11 cellular contexts compared by ENCODE assay signal in genomic region chr9:136688274-136689107, GRCh38. TPM values are rescaled to one million over a fixed set of nuclear protein-coding genes. Genes with fewer than 3 reads are reported as not detected.
DNase-seq lines count a peak whose midpoint lies in the region; ATAC-seq and TF ChIP-seq lines count a peak whose summit lies in the region.
"Had no signal": no experiment of that assay in that cellular context is flagged by ENCODE, and none has a peak within 500 bp of the region (broad histone marks: within the 10 kb centered on the region; RNA-seq: fewer than 3 reads in every experiment).

No MANE protein-coding gene starts in this region.

- H3K4me3 ChIP-seq in breast epithelium (no peak overlapping the region), neural progenitor cell (no peak overlapping the region)
- H3K4me3 ChIP-seq: SJSA1 had no signal

- H2AK5ac ChIP-seq in H9 (ENCODE audit: insufficient read length, low read length) = no peak overlapping the region

- no peaks in the 10 kb centered on the region for H3K9me3 ChIP-seq in H9 (ENCODE audit: control insufficient read depth, low read depth, low read length)
- H3K9me3 ChIP-seq in breast epithelium = no peaks in the 10 kb centered on the region
- H3K9me3 ChIP-seq in neural progenitor cell (ENCODE audit: low read depth) = no peaks in the 10 kb centered on the region

- H2BK120ac ChIP-seq in H9 (ENCODE audit: low read depth, low read length, poor library complexity, severe bottlenecking) = no peak overlapping the region

- no peak overlapping the region for H3T11ph ChIP-seq in H9 (ENCODE audit: low read length)

- H3K27ac ChIP-seq in H9 (ENCODE audit: insufficient read length, low read depth, low read length) (no peak overlapping the region), breast epithelium (peak overlapping the region; percentile 81 to 87), neural progenitor cell (no peak overlapping the region)
- H3K27ac ChIP-seq: SJSA1 had no signal

- H3K27me3 ChIP-seq in H9 (ENCODE audit: insufficient read depth, low read length) (no peaks in the 10 kb centered on the region), breast epithelium (no peaks in the 10 kb centered on the region), neural progenitor cell (peaks cover 52% of the 10 kb centered on the region)
- H3K27me3 ChIP-seq: SJSA1 had no signal

- no peak overlapping the region for H4K5ac ChIP-seq in H9 (ENCODE audit: insufficient read length, low read depth, low read length)

- H3K56ac ChIP-seq in H9 (ENCODE audit: insufficient read length, low read depth, low read length) = no peak overlapping the region

- H3K79me2 ChIP-seq in H9 (ENCODE audit: insufficient read depth, low read length) (no peaks in the 10 kb centered on the region; the same call in 1 of the 2 replicates), neural progenitor cell (ENCODE audit: low read depth) (no peaks in the 10 kb centered on the region)

- no peaks in the 10 kb centered on the region for H3K4me1 ChIP-seq in H9 (ENCODE audit: insufficient read depth, low read length)
- peaks cover 8 to 10% of the 10 kb centered on the region in 2 donors for H3K4me1 ChIP-seq in breast epithelium
- H3K4me1 ChIP-seq in neural progenitor cell = peaks cover 30% of the 10 kb centered on the region

- H3K4ac ChIP-seq in H9 (ENCODE audit: low read depth, low read length) = no peak overlapping the region

- no peak overlapping the region for H3K23ac ChIP-seq in H9 (ENCODE audit: insufficient read length, low read depth, low read length)

- no peak overlapping the region for H2BK5ac ChIP-seq in H9 (ENCODE audit: insufficient read length, low read length)

- H3K9ac ChIP-seq in H9 (ENCODE audit: extremely low read depth, insufficient read length, low read length) (no peak overlapping the region), neural progenitor cell (no peak overlapping the region)

- no peak overlapping the region; a peak in 1 of 7 replicates for H3K27ac Mint-ChIP-seq in H9
- H3K27ac Mint-ChIP-seq in neural progenitor cell = no peak overlapping the region

- H4K20me1 ChIP-seq in H9 (ENCODE audit: control insufficient read depth, insufficient read depth, insufficient read length) = no peaks in the 10 kb centered on the region
- H4K20me1 ChIP-seq in neural progenitor cell (ENCODE audit: low read depth) = peaks cover 13% of the 10 kb centered on the region

- peaks cover 17% of the 10 kb centered on the region for H3F3A ChIP-seq in neural progenitor cell (ENCODE audit: low read depth)

- H3K36me3 Mint-ChIP-seq in H9 (ENCODE audit: insufficient read depth in 1 of 3, low read depth in 3 of 3) (no peaks in the 10 kb centered on the region), neural progenitor cell (no peaks in the 10 kb centered on the region)

- H3K18ac ChIP-seq in H9 (ENCODE audit: insufficient read length, low read depth, low read length) = no peak overlapping the region

- no peak overlapping the region for H2BK20ac ChIP-seq in H9 (ENCODE audit: low read depth, low read length, poor library complexity, severe bottlenecking)

- H4K91ac ChIP-seq in H9 (ENCODE audit: insufficient read length, low read depth, low read length) = no peak overlapping the region

- TF ChIP-seq CTCF in H9 (conservative IDR thresholded peaks at IDR 0.05) = no peak
- no peak for TF ChIP-seq CTCF in breast epithelium (IDR thresholded peaks at IDR 0.05)
- no peak for TF ChIP-seq CTCF in neural progenitor cell (IDR thresholded peaks at IDR 0.05)

- no peaks in the 10 kb centered on the region for H3K36me3 ChIP-seq in breast epithelium
- H3K36me3 ChIP-seq in neural progenitor cell = no peaks in the 10 kb centered on the region

- ATAC-seq in HG02642 (IDR thresholded peaks at IDR 0.05; ENCODE audit: poor library complexity, unreplicated experiment) = no peak

- no peak overlapping the region for H3K14ac ChIP-seq in H9 (ENCODE audit: insufficient read depth, low read length)

- intact Hi-C loops in breast epithelium (cut with DNase I; ENCODE audit: low total_unique reads) = no loop called here

- peaks cover 4% of the 10 kb centered on the region for H3K79me1 ChIP-seq in H9 (ENCODE audit: insufficient read depth, low read depth, low read length, poor library complexity, severe bottlenecking)

- TF ChIP-seq POLR2A in breast epithelium (IDR thresholded peaks at IDR 0.05) = no peak

- H3K4me2 ChIP-seq in H9 (ENCODE audit: insufficient read depth, insufficient read length, low read length) (peak overlapping the region; percentile 19), neural progenitor cell (no peak overlapping the region)

- H3K27me3 Mint-ChIP-seq in H9 (ENCODE audit: low read depth) (peaks cover 19% of the 10 kb centered on the region), neural progenitor cell (ENCODE audit: insufficient read depth, low read depth) (peaks cover 8% of the 10 kb centered on the region)

- DNase-seq in DMS53 treated with DMSO at 0.1 percent for 48 hours (lab: John Stamatoyannopoulos, UW; ENCODE audit: unreplicated experiment) = peak; percentile 52
- DNase-seq in H9 = no peak
- no peak for DNase-seq in breast epithelium (ENCODE audit: low spot score in 2 of 2)
- no peak for DNase-seq in neural progenitor cell (ENCODE audit: low spot score)
- no peak for DNase-seq in amniotic stem cell (lab: John Stamatoyannopoulos, UW)
- no peak for DNase-seq in AG20443 (ENCODE audit: low spot score)
- no peak for DNase-seq in NCI-H446 treated with DMSO at 0.1 percent for 48 hours (lab: John Stamatoyannopoulos, UW)
- DNase-seq: NCI-H1436 treated with DMSO at 0.1 percent for 48 hours had no signal

- H4K8ac ChIP-seq in H9 (replicated peaks; ENCODE audit: insufficient read length, low read depth, low read length) = no peak overlapping the region

- H3K9me3 Mint-ChIP-seq in H9 = no peaks in the 10 kb centered on the region
- no peaks in the 10 kb centered on the region for H3K9me3 Mint-ChIP-seq in neural progenitor cell

- no peak overlapping the region for H2BK15ac ChIP-seq in H9 (ENCODE audit: low read depth, low read length)

- no peak overlapping the region for H2BK12ac ChIP-seq in H9 (ENCODE audit: insufficient read length, low read depth, low read length)

- H3K4me1 Mint-ChIP-seq in H9 (peaks cover 4 to 29% of the 10 kb centered on the region in 2 experiments), neural progenitor cell (peaks cover 20% of the 10 kb centered on the region)

- no CpG with 5 or more reads among the region's 21 CpGs for WGBS in H9 (ENCODE audit: extremely low coverage, insufficient read length, low lambda C conversion rate)

- no peak overlapping the region for H2AFZ ChIP-seq in H9 (ENCODE audit: low read length)
- no peak overlapping the region for H2AFZ ChIP-seq in neural progenitor cell (replicated peaks)

- peaks cover 9% of the 10 kb centered on the region for H3K23me2 ChIP-seq in H9 (ENCODE audit: insufficient read length, low read depth, low read length, poor library complexity, severe bottlenecking)

- H3K4me3 Mint-ChIP-seq in H9 (peak overlapping the region; percentile 70), neural progenitor cell (peak overlapping the region; percentile 81)

RNA-seq across cellular contexts. Expression of gene AGPAT2, which starts 1.2 kb away (rescaled TPM):
- 28.3 and 29.7 TPM in 2 replicates for total RNA-seq in H9 (2021)
- total RNA-seq in breast epithelium = 100 to 1,000 TPM; 106 to 551 (median 110) TPM
- total RNA-seq in neural progenitor cell (ENCODE audit: low replicate concordance) = 2.4 and 3.4 TPM in 2 replicates

RNA-seq across cellular contexts. Expression of gene DIPK1B, which starts 23.9 kb away (rescaled TPM):
- total RNA-seq in H9 (2021) (38.2 and 40.3 TPM in 2 replicates), breast epithelium (1 to 10 TPM; 4.8 to 8.2 (median 5.6) TPM), neural progenitor cell (ENCODE audit: low replicate concordance) (11.8 and 52.8 TPM in 2 replicates)
- total RNA-seq: SJSA1 had no signal

RNA-seq across cellular contexts. Expression of gene EGFL7, which starts 25.8 kb away (rescaled TPM):
- total RNA-seq in H9 (2021) (37.7 and 38.0 TPM in 2 replicates), breast epithelium (100 to 1,000 TPM in 1 of 3 donors, 10 to 100 TPM in 2; 48.9 to 138 (median 53.4) TPM), neural progenitor cell (ENCODE audit: low replicate concordance) (16.5 and 47.4 TPM in 2 replicates)

RNA-seq across cellular contexts. Expression of gene LCN10, which starts 54.2 kb away (rescaled TPM):
- 0.75 and 1.5 TPM in 2 replicates for total RNA-seq in H9 (2021)
- 1 to 10 TPM in 2 of 3 donors, under 1 TPM in 1; 0.73 to 6.9 (median 6.7) TPM for total RNA-seq in breast epithelium
- not detected in 2 replicates for total RNA-seq in neural progenitor cell (ENCODE audit: low replicate concordance)
- total RNA-seq: SJSA1, smooth muscle cell had no signal

RNA-seq across cellular contexts. Expression of gene LCN6, which starts 59.8 kb away (rescaled TPM):
- total RNA-seq in H9 (2021) (not detected in 2 replicates), breast epithelium (10 to 100 TPM in 1 of 3 donors, 1 to 10 TPM in 2; 4.1 to 12.2 (median 9.5) TPM), neural progenitor cell (ENCODE audit: low replicate concordance) (not detected in 2 replicates)
- total RNA-seq: SJSA1, smooth muscle cell had no signal

Comparison
In these comparisons a context has a peak if more than half of its experiments do, and no peak if none do; other contexts are left out.
1. H3K27ac ChIP-seq: peak in breast epithelium (2 of 2); none in H9 (single experiment) and neural progenitor cell (single experiment).